In genomic region chr4:139558235-139559094, GRCh38 we compare ENCODE assay signal across 14 cellular contexts. TPM values are rescaled to one million over a fixed set of nuclear protein-coding genes. Genes with fewer than 3 reads are reported as not detected.
A peak's percentile ranks its signal among the peaks of the same experiment; 100 is the strongest.
DNase-seq lines count a peak whose midpoint lies in the region; ATAC-seq and TF ChIP-seq lines count a peak whose summit lies in the region.
"Had no signal": no experiment of that assay in that cellular context is flagged by ENCODE, and none has a peak within 500 bp of the region (broad histone marks: within the 10 kb centered on the region; RNA-seq: fewer than 3 reads in every experiment).

No MANE protein-coding gene starts in this region.

- peaks cover 50% of the 10 kb centered on the region for H3K4me1 Mint-ChIP-seq in activated CD4-positive, alpha-beta T cell treated with anti-CD3 and anti-CD28 coated beads for 36 hours
- peaks cover 50% of the 10 kb centered on the region for H3K4me1 Mint-ChIP-seq in dendritic cell treated with granulocyte-macrophage colony-stimulating factor and Interleukin-4, amounts not matched to agents 40 ng/mL and 50 ng/mL, for 4 days (ENCODE audit: low read depth)
- H3K4me1 Mint-ChIP-seq in stimulated activated effector memory CD8-positive, alpha-beta T cell treated with anti-CD3 and anti-CD28 coated beads, Interleukin-12 subunit alpha, Interleukin-12 subunit beta, amount 100 ng/mL, for 72 hours: peaks cover 68% of the 10 kb centered on the region

- no peaks in the 10 kb centered on the region for H3K36me3 ChIP-seq in tibial artery
- H3K36me3 ChIP-seq: ovary had no signal

- DNase-seq in activated CD4-positive, alpha-beta T cell treated with anti-CD3 and anti-CD28 coated beads for 36 hours: no peak
- DNase-seq in activated CD4-positive, alpha-beta T cell treated with anti-CD3 and anti-CD28 coated beads for 4 hours: no peak
- DNase-seq in NCI-H1092 treated with DMSO at 0.1 percent for 48 hours (lab: John Stamatoyannopoulos, UW): peak; percentile 26
- DNase-seq in stimulated activated effector memory CD8-positive, alpha-beta T cell treated with anti-CD3 and anti-CD28 coated beads, Interleukin-12 subunit alpha, Interleukin-12 subunit beta, amount 100 ng/mL, for 72 hours (ENCODE audit: low spot score in 2 of 2): no peak
- DNase-seq in tibial artery: no peak
- no peak for DNase-seq in superior temporal gyrus (ENCODE audit: extremely low spot score)
- no peak for DNase-seq in OCI-M2 (lab: John Stamatoyannopoulos, UW; ENCODE audit: unreplicated experiment)
- DNase-seq: effector CD4-positive, alpha-beta T cell; KBM-7; NCI-H226; stimulated activated CD4-positive, alpha-beta T cell treated with anti-CD3 and anti-CD28 coated beads, Interleukin-4, amount 100 ng/mL, for 1 hour had no signal

- peaks cover 0 to 25% (median 11%) of the 10 kb centered on the region in 4 donors for H3K4me1 ChIP-seq in tibial artery

- H3K9me3 Mint-ChIP-seq in activated CD4-positive, alpha-beta T cell treated with anti-CD3 and anti-CD28 coated beads for 36 hours (ENCODE audit: low read depth): no peaks in the 10 kb centered on the region
- H3K9me3 Mint-ChIP-seq in dendritic cell treated with granulocyte-macrophage colony-stimulating factor and Interleukin-4, amounts not matched to agents 40 ng/mL and 50 ng/mL, for 4 days: no peaks in the 10 kb centered on the region
- H3K9me3 Mint-ChIP-seq in stimulated activated effector memory CD8-positive, alpha-beta T cell treated with anti-CD3 and anti-CD28 coated beads, Interleukin-12 subunit alpha, Interleukin-12 subunit beta, amount 100 ng/mL, for 72 hours: no peaks in the 10 kb centered on the region

- H3K4me3 ChIP-seq in tibial artery: no peak overlapping the region
- H3K4me3 ChIP-seq: ovary had no signal

- H3K4me3 Mint-ChIP-seq in activated CD4-positive, alpha-beta T cell treated with anti-CD3 and anti-CD28 coated beads for 36 hours: no peak overlapping the region
- no peak overlapping the region for H3K4me3 Mint-ChIP-seq in dendritic cell treated with granulocyte-macrophage colony-stimulating factor and Interleukin-4, amounts not matched to agents 40 ng/mL and 50 ng/mL, for 4 days
- peak overlapping the region; percentile 99 for H3K4me3 Mint-ChIP-seq in stimulated activated effector memory CD8-positive, alpha-beta T cell treated with anti-CD3 and anti-CD28 coated beads, Interleukin-12 subunit alpha, Interleukin-12 subunit beta, amount 100 ng/mL, for 72 hours

- H3K9me3 ChIP-seq in tibial artery: no peaks in the 10 kb centered on the region

- no peak overlapping the region for H3K27ac ChIP-seq in tibial artery
- H3K27ac ChIP-seq: ovary had no signal

- intact Hi-C loops in activated CD4-positive, alpha-beta T cell treated with anti-CD3 and anti-CD28 coated beads for 36 hours (cut with DNase I, micrococcal nuclease): loop anchor here (5.0 to 10.0 kb wide), 8 partner anchors 99 to 1664 kb away; partner anchors contain the start of genes ELMOD2 (in 2 of the 2), NOCT (in 1 of the 2), SCOC (in 1 of the 2) and ZNF330 (in 1 of the 2)
- intact Hi-C loops in dendritic cell treated with granulocyte-macrophage colony-stimulating factor and Interleukin-4, amounts not matched to agents 40 ng/mL and 50 ng/mL, for 4 days (cut with micrococcal nuclease): loop anchor here (10.0 kb wide), 2 partner anchors 104 to 596 kb away; partner anchors contain the start of genes MAML3 and RAB33B
- intact Hi-C loops in tibial artery (cut with DNase I; ENCODE audit: low total_unique reads): loop anchor here (5.0 to 10.0 kb wide), 3 partner anchors 64 to 264 kb away; partner anchors contain the start of gene RAB33B

- CTCF ChIA-PET in activated CD4-positive, alpha-beta T cell treated with anti-CD3 and anti-CD28 coated beads for 36 hours (lab: Charles Lee): interaction anchor here (0.6 to 1.5 kb wide), 5 partner anchors 27 to 140 kb away, joined by 3 to 4 read pairs (median 3); no protein-coding TSS in a partner anchor

- no peaks in the 10 kb centered on the region for H3K27me3 ChIP-seq in tibial artery
- H3K27me3 ChIP-seq: ovary had no signal

- H3K27me3 Mint-ChIP-seq in activated CD4-positive, alpha-beta T cell treated with anti-CD3 and anti-CD28 coated beads for 36 hours: no peaks in the 10 kb centered on the region
- H3K27me3 Mint-ChIP-seq in dendritic cell treated with granulocyte-macrophage colony-stimulating factor and Interleukin-4, amounts not matched to agents 40 ng/mL and 50 ng/mL, for 4 days: peaks cover 7% of the 10 kb centered on the region

- ATAC-seq in activated CD4-positive, alpha-beta T cell treated with anti-CD3 and anti-CD28 coated beads for 36 hours: no peak
- no peak for ATAC-seq in stimulated activated effector memory CD8-positive, alpha-beta T cell treated with anti-CD3 and anti-CD28 coated beads, Interleukin-12 subunit alpha, Interleukin-12 subunit beta, amount 100 ng/mL, for 72 hours
- ATAC-seq: left colon had no signal

- TF ChIP-seq CTCF in tibial artery (IDR thresholded peaks at IDR 0.05): no peak

- H3K27ac Mint-ChIP-seq in activated CD4-positive, alpha-beta T cell treated with anti-CD3 and anti-CD28 coated beads for 36 hours: peak overlapping the region; percentile 90
- H3K27ac Mint-ChIP-seq in dendritic cell treated with granulocyte-macrophage colony-stimulating factor and Interleukin-4, amounts not matched to agents 40 ng/mL and 50 ng/mL, for 4 days: peak overlapping the region; percentile 67
- H3K27ac Mint-ChIP-seq in stimulated activated effector memory CD8-positive, alpha-beta T cell treated with anti-CD3 and anti-CD28 coated beads, Interleukin-12 subunit alpha, Interleukin-12 subunit beta, amount 100 ng/mL, for 72 hours: peak overlapping the region; percentile 98

- POLR2A ChIA-PET in activated CD4-positive, alpha-beta T cell treated with anti-CD3 and anti-CD28 coated beads for 36 hours (lab: Charles Lee): no interaction called here

- peaks cover 4% of the 10 kb centered on the region for H3K36me3 Mint-ChIP-seq in activated CD4-positive, alpha-beta T cell treated with anti-CD3 and anti-CD28 coated beads for 36 hours (ENCODE audit: low read depth)
- peaks cover 24% of the 10 kb centered on the region for H3K36me3 Mint-ChIP-seq in dendritic cell treated with granulocyte-macrophage colony-stimulating factor and Interleukin-4, amounts not matched to agents 40 ng/mL and 50 ng/mL, for 4 days (ENCODE audit: low read depth)
- H3K36me3 Mint-ChIP-seq in stimulated activated effector memory CD8-positive, alpha-beta T cell treated with anti-CD3 and anti-CD28 coated beads, Interleukin-12 subunit alpha, Interleukin-12 subunit beta, amount 100 ng/mL, for 72 hours: peaks cover 23% of the 10 kb centered on the region

RNA-seq across cellular contexts. Expression of gene SETD7, which starts 2.4 kb away (rescaled TPM):
- total RNA-seq in activated CD4-positive, alpha-beta T cell treated with anti-CD3 and anti-CD28 coated beads for 36 hours: 10 to 100 TPM; 12.4 to 12.5 TPM
